Comparison of ENCODE assay signal across 8 cellular contexts in genomic region chrX:151082077-151082948, GRCh38.
A peak's percentile ranks its signal among the peaks of the same experiment; 100 is the strongest.
DNase-seq lines count a peak whose midpoint lies in the region; ATAC-seq and TF ChIP-seq lines count a peak whose summit lies in the region.

No MANE protein-coding gene starts in this region.

- no peaks in the 10 kb centered on the region for H3K4me1 ChIP-seq in upper lobe of right lung

- peaks cover 36% of the 10 kb centered on the region for H3K27me3 Mint-ChIP-seq in activated naive CD4-positive, alpha-beta T cell treated with anti-CD3 and anti-CD28 coated beads, Interleukin-2, amount 10 ng/mL, durations not matched to agents 7 days and 5 days

- no peaks in the 10 kb centered on the region for H3K36me3 Mint-ChIP-seq in activated naive CD4-positive, alpha-beta T cell treated with anti-CD3 and anti-CD28 coated beads, Interleukin-2, amount 10 ng/mL, durations not matched to agents 7 days and 5 days

- H3K27me3 ChIP-seq in upper lobe of right lung = no peaks in the 10 kb centered on the region

- peak; percentile 86 for TF ChIP-seq CTCF in upper lobe of right lung (IDR thresholded peaks at IDR 0.05)

- H3K4me3 ChIP-seq in upper lobe of right lung = no peak overlapping the region

- no peak overlapping the region for H3K4me3 Mint-ChIP-seq in activated naive CD4-positive, alpha-beta T cell treated with anti-CD3 and anti-CD28 coated beads, Interleukin-2, amount 10 ng/mL, durations not matched to agents 7 days and 5 days

- DNase-seq in DMS79 (lab: John Stamatoyannopoulos, UW) = peak; percentile 2
- peak; percentile 34 for DNase-seq in HuH-7 (ENCODE audit: low spot score)
- DNase-seq in SHP77 (lab: John Stamatoyannopoulos, UW) = peak; percentile 40 to 47
- DNase-seq in activated naive CD4-positive, alpha-beta T cell treated with anti-CD3 and anti-CD28 coated beads, Interleukin-2, amount 10 ng/mL, durations not matched to agents 7 days and 5 days = peak; percentile 62
- DNase-seq in head of caudate nucleus = peak; percentile 50 to 85 (median 69)
- peak; percentile 21 for DNase-seq in pons (ENCODE audit: low spot score)
- peak; percentile 76 for DNase-seq in upper lobe of right lung

- H3K36me3 ChIP-seq in upper lobe of right lung = no peaks in the 10 kb centered on the region

- CTCF ChIA-PET in activated naive CD4-positive, alpha-beta T cell treated with anti-CD3 and anti-CD28 coated beads, Interleukin-2, amount 10 ng/mL, durations not matched to agents 7 days and 5 days (lab: Charles Lee) = interaction anchor here (0.7 to 6.7 kb wide), 5 partner anchors 54 to 311 kb away, joined by 3 to 112 read pairs (median 5); no protein-coding TSS in a partner anchor

- no peak overlapping the region for H3K27ac ChIP-seq in upper lobe of right lung

- peaks cover 3% of the 10 kb centered on the region for H3K4me1 Mint-ChIP-seq in activated naive CD4-positive, alpha-beta T cell treated with anti-CD3 and anti-CD28 coated beads, Interleukin-2, amount 10 ng/mL, durations not matched to agents 7 days and 5 days

- H3K9me3 Mint-ChIP-seq in activated naive CD4-positive, alpha-beta T cell treated with anti-CD3 and anti-CD28 coated beads, Interleukin-2, amount 10 ng/mL, durations not matched to agents 7 days and 5 days = no peaks in the 10 kb centered on the region

- intact Hi-C loops in head of caudate nucleus (cut with DNase I) (loop anchor here (2.0 kb wide), 1 partner anchor 310 kb away; no protein-coding TSS in a partner anchor), upper lobe of right lung (cut with DNase I) (loop anchor here (10.0 kb wide), 1 partner anchor 308 kb away; no protein-coding TSS in a partner anchor)

- ATAC-seq in GM21526 (IDR thresholded peaks at IDR 0.05; ENCODE audit: low FRiP score, unreplicated experiment) (peak; percentile 92), upper lobe of right lung (peak; percentile 98)

- no peaks in the 10 kb centered on the region for H3K9me3 ChIP-seq in upper lobe of right lung

- H3K27ac Mint-ChIP-seq in activated naive CD4-positive, alpha-beta T cell treated with anti-CD3 and anti-CD28 coated beads, Interleukin-2, amount 10 ng/mL, durations not matched to agents 7 days and 5 days = no peak overlapping the region

Comparison
In these comparisons a context has a peak if more than half of its experiments do, and no peak if none do; other contexts are left out.
1. DNase-seq: peak in every context shown above with its lines; median percentile 76 in upper lobe of right lung; 69 in head of caudate nucleus; 62 in activated naive CD4-positive, alpha-beta T cell treated with anti-CD3 and anti-CD28 coated beads, Interleukin-2, amount 10 ng/mL, durations not matched to agents 7 days and 5 days; 44 in SHP77; 34 in HuH-7; 21 in pons; 2 in DMS79.